17 cellular contexts compared by ENCODE assay signal in the genomic region with DNA sequence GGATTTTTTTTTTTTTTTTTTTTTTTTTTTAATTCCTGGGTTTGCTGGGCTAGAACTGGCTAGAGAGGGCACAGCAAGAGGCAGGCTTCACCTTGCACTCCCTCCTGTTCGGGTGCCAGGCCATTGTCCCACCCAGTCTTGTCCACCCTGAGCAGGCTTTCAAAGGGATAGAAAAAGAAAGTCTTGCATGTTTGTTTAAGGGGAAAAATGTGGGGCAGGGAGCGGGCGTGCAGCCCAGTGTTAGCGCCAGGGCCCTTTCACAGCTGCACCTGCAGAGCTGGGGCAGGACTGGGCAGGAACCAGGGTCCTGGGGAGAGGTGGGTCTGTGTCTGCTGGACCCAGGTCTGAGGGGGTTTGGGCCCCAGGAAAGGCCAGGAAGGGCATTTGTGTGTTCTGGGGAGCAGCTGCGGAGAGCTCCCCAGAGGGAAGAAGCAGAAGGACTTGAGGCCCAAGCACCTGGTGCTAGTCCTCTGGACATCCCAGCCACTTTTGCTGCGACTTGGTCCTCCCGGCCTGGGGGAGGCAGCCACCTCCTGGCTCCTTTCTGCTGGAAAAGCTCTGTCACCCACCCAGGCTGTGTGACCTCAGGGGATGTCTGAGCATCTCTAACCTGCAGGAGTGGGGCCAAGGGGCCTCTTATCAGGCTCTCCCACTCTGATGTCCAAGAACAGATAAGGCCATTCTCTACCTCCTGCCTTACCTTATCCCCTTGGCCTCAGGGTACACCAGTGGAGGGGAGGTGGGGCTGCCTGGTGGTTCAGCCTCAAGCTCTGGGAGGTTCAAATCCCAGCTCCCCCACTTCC. TPM values are rescaled to one million over a fixed set of nuclear protein-coding genes. Genes with fewer than 3 reads are reported as not detected.
DNase-seq lines count a peak whose midpoint lies in the region; ATAC-seq, FAIRE-seq and TF ChIP-seq lines count a peak whose summit lies in the region.
"Had no signal": no experiment of that assay in that cellular context is flagged by ENCODE, and none has a peak within 500 bp of the region (broad histone marks: within the 10 kb centered on the region; RNA-seq: fewer than 3 reads in every experiment).

No MANE protein-coding gene starts in this region.

- peak; percentile 30 for DNase-seq in SK-N-SH
- DNase-seq in spleen = no peak
- DNase-seq in GM12892 (ENCODE audit: insufficient read length) = no peak
- DNase-seq in WERI-Rb-1 = no peak
- no peak for DNase-seq in frontal cortex (ENCODE audit: low spot score in 2 of 2)
- DNase-seq: 8988T, amygdala, COR-L47, IMR-90, NCI-H1105, NCI-H2171 had no signal

- H3K4me1 ChIP-seq in SK-N-SH (ENCODE audit: control insufficient read depth in 1 of 2, insufficient read depth in 2 of 2, low read depth in 1 of 2, low read length in 1 of 2) (peaks cover 0 to 37% of the 10 kb centered on the region in 2 experiments; a peak in 1 of 4 replicates), spleen (peaks cover 25 to 84% (median 56%) of the 10 kb centered on the region in 6 donors)

- H3K27ac ChIP-seq in SK-N-SH (ENCODE audit: low read depth in 2 of 2, low read length in 1 of 2) = no peak overlapping the region; a peak in 1 of 4 replicates
- H3K27ac ChIP-seq in KOPT-K1 (ENCODE audit: low read depth, low read length, poor library complexity, severe bottlenecking) = peak overlapping the region; percentile 79
- H3K27ac ChIP-seq in cingulate gyrus (ENCODE audit: low read depth, low read length) = peak overlapping the region; percentile 92
- peak overlapping the region in 5 of 8 donors; percentile 12 to 77 (median 42) for H3K27ac ChIP-seq in spleen
- no peak overlapping the region for H3K27ac ChIP-seq in WERI-Rb-1

- ATAC-seq in SK-N-SH treated with all-trans-retinoic acid at 6 μM for 48 hours = no peak

- no peak overlapping the region for H3K4me2 ChIP-seq in SK-N-SH

- CTCF ChIA-PET in SK-N-SH (lab: Yijun Ruan, JAX) = no interaction called here

- no peak for TF ChIP-seq CTCF in SK-N-SH (IDR thresholded peaks at IDR 0.05)
- no peak for TF ChIP-seq CTCF in spleen (IDR thresholded peaks at IDR 0.05 in 8 of 11, conservative IDR thresholded peaks at IDR 0.05 in 3 of 11)
- TF ChIP-seq CTCF in WERI-Rb-1 (IDR thresholded peaks at IDR 0.05; ENCODE audit: low read depth, low read length) = no peak

- H3K4me3 ChIP-seq in SK-N-SH (ENCODE audit: low read depth in 2 of 2, low read length in 1 of 2) (no peak overlapping the region), spleen (peak overlapping the region in 1 of 8 donors; percentile 1), WERI-Rb-1 (ENCODE audit: low read depth, low read length) (no peak overlapping the region)
- H3K4me3 ChIP-seq: coronary artery had no signal

- WGBS in SK-N-SH (ENCODE audit: low lambda C conversion rate) = 92% methylated on average over 5 of the region's 7 CpGs
- WGBS in spleen, 5 donors = 88 to 95% (median 89%) methylated on average over 5 to 7 of the region's 7 CpGs

- no peaks in the 10 kb centered on the region for H3K9me3 ChIP-seq in SK-N-SH
- no peaks in the 10 kb centered on the region for H3K9me3 ChIP-seq in KOPT-K1 (ENCODE audit: insufficient read depth, low read length, poor library complexity, severe bottlenecking)
- H3K9me3 ChIP-seq in spleen = no peaks in the 10 kb centered on the region
- H3K9me3 ChIP-seq in WERI-Rb-1 (ENCODE audit: severe bottlenecking) = no peaks in the 10 kb centered on the region

- no peak overlapping the region for H3K9ac ChIP-seq in SK-N-SH

- H3K27me3 ChIP-seq in SK-N-SH (ENCODE audit: insufficient read depth) (no peaks in the 10 kb centered on the region), spleen (replicated peaks in 1 of 7) (no peaks in the 10 kb centered on the region), WERI-Rb-1 (ENCODE audit: insufficient read depth, low read depth, severe bottlenecking) (no peaks in the 10 kb centered on the region)

- H2AFZ ChIP-seq in SK-N-SH (ENCODE audit: low read depth) = no peak overlapping the region

- H4K20me1 ChIP-seq in SK-N-SH (ENCODE audit: insufficient read depth) = no peaks in the 10 kb centered on the region

- FAIRE-seq in GM12892 (lab: Jason Lieb, UNC) (no peak), frontal cortex (lab: Jason Lieb, UNC) (no peak)
- FAIRE-seq: H1, keratinocyte had no signal

- TF ChIP-seq RAD21 in SK-N-SH (IDR thresholded peaks at IDR 0.05; ENCODE audit: low read length) = no peak

- no peak for TF ChIP-seq EP300 in SK-N-SH (IDR thresholded peaks at IDR 0.05; ENCODE audit: borderline replicate concordance in 1 of 2, low read depth in 1 of 2, low read length in 1 of 2)

- H3K36me3 ChIP-seq in SK-N-SH (replicated peaks in 1 of 2; ENCODE audit: control insufficient read depth in 1 of 2, insufficient read depth in 2 of 2, low read length in 1 of 2) (no peaks in the 10 kb centered on the region), KOPT-K1 (ENCODE audit: insufficient read depth, low read length) (no peaks in the 10 kb centered on the region), spleen (peaks cover 0 to 37% (median 0%) of the 10 kb centered on the region in 6 donors), WERI-Rb-1 (no peaks in the 10 kb centered on the region)

- TF ChIP-seq POLR2A in spleen (IDR thresholded peaks at IDR 0.05) (no peak), GM12892 (IDR thresholded peaks at IDR 0.05; ENCODE audit: low read depth, low read length) (no peak)

- POLR2A ChIA-PET in SK-N-SH (lab: Yijun Ruan, JAX) = no interaction called here

- no peaks in the 10 kb centered on the region for H3F3A ChIP-seq in SK-N-SH (replicated peaks; ENCODE audit: insufficient read depth)

- intact Hi-C loops in spleen (cut with DNase I; ENCODE audit: low total_unique reads) = no loop called here

- H3K79me2 ChIP-seq in SK-N-SH (ENCODE audit: insufficient read depth) = no peaks in the 10 kb centered on the region

- H3K9me2 ChIP-seq in SK-N-SH = no peaks in the 10 kb centered on the region

TF ChIP-seq in SK-N-SH, 30 proteins besides CTCF, POLR2A, EP300 and RAD21:
- TF ChIP-seq SMC3 (IDR thresholded peaks at IDR 0.05; ENCODE audit: low read depth, low read length) (no peak), RCOR1 (IDR thresholded peaks at IDR 0.05; ENCODE audit: low read length) (no peak), FOSL2 (IDR thresholded peaks at IDR 0.05; ENCODE audit: borderline replicate concordance, low read depth) (no peak)

TF ChIP-seq in SK-N-SH treated with all-trans-retinoic acid at 6 μM for 48 hours, 23 proteins besides CTCF, POLR2A, EP300 and RAD21:
- TF ChIP-seq ISL1 (CRISPR knock-in tag; IDR thresholded peaks at IDR 0.05) (no peak), GLIS3 (CRISPR knock-in tag; IDR thresholded peaks at IDR 0.05) (no peak), BACH2 (CRISPR knock-in tag; IDR thresholded peaks at IDR 0.05; ENCODE audit: borderline replicate concordance) (no peak), ZC3H10 (CRISPR knock-in tag; IDR thresholded peaks at IDR 0.05) (no peak), ARNTL (CRISPR knock-in tag; IDR thresholded peaks at IDR 0.05; ENCODE audit: borderline replicate concordance, low read depth) (no peak), TCF4 (CRISPR knock-in tag; IDR thresholded peaks at IDR 0.05; ENCODE audit: borderline replicate concordance) (no peak), ESRRG (CRISPR knock-in tag; IDR thresholded peaks at IDR 0.05) (no peak), ZFP3 (CRISPR knock-in tag; IDR thresholded peaks at IDR 0.05) (no peak), ZNF8 (CRISPR knock-in tag; IDR thresholded peaks at IDR 0.05) (no peak), PPARA (CRISPR knock-in tag; IDR thresholded peaks at IDR 0.05; ENCODE audit: borderline replicate concordance) (no peak)
- TF ChIP-seq, protein P1, sequence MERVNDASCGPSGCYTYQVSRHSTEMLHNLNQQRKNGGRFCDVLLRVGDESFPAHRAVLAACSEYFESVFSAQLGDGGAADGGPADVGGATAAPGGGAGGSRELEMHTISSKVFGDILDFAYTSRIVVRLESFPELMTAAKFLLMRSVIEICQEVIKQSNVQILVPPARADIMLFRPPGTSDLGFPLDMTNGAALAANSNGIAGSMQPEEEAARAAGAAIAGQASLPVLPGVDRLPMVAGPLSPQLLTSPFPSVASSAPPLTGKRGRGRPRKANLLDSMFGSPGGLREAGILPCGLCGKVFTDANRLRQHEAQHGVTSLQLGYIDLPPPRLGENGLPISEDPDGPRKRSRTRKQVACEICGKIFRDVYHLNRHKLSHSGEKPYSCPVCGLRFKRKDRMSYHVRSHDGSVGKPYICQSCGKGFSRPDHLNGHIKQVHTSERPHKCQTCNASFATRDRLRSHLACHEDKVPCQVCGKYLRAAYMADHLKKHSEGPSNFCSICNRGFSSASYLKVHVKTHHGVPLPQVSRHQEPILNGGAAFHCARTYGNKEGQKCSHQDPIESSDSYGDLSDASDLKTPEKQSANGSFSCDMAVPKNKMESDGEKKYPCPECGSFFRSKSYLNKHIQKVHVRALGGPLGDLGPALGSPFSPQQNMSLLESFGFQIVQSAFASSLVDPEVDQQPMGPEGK (CRISPR knock-in tag; IDR thresholded peaks at IDR 0.05; ENCODE audit: borderline replicate concordance) = no peak

RNA-seq across cellular contexts. Expression of a gene that starts 44.8 kb away (rescaled TPM):
- 80.9 and 92.0 TPM in 2 replicates for polyA plus RNA-seq in SK-N-SH (2012; rRNA removed)
- 56.1 and 64.2 TPM in 2 replicates for polyA plus RNA-seq in SK-N-SH (2012; cell fraction: cytosol; rRNA removed)
- polyA plus RNA-seq in SK-N-SH (2012; cell fraction: nucleus; rRNA removed) = 162 and 164 TPM in 2 replicates
- 100 to 1,000 TPM in 3 of 7 donors, 10 to 100 TPM in 4; 75.8 to 128 (median 99.8) TPM for total RNA-seq in spleen
- polyA plus RNA-seq in spleen = 10 to 100 TPM; 64.6 to 92.3 (median 66.7) TPM
- 123 TPM for polyA plus RNA-seq in GM12892 (2012; ENCODE audit: missing spikeins)
- total RNA-seq in frontal cortex = 142 TPM

RNA-seq across cellular contexts. Expression of a gene that starts 45.1 kb away (rescaled TPM):
- 16.6 and 21.7 TPM in 2 replicates for polyA plus RNA-seq in SK-N-SH (2012; rRNA removed)
- 18.7 and 21.4 TPM in 2 replicates for polyA plus RNA-seq in SK-N-SH (2012; cell fraction: cytosol; rRNA removed)
- 16.3 and 28.5 TPM in 2 replicates for polyA plus RNA-seq in SK-N-SH (2012; cell fraction: nucleus; rRNA removed)
- 10 to 100 TPM; 28.4 to 38.8 (median 31.1) TPM for total RNA-seq in spleen
- polyA plus RNA-seq in spleen = 1 to 10 TPM; 7.3 to 9.1 (median 8.3) TPM
- polyA plus RNA-seq in GM12892 (2012; ENCODE audit: missing spikeins) = 26.7 TPM
- 69.7 TPM for total RNA-seq in frontal cortex

RNA-seq across cellular contexts. Expression of a gene that starts 48.7 kb away (rescaled TPM):
- 63.8 and 73.0 TPM in 2 replicates for polyA plus RNA-seq in SK-N-SH (2012; rRNA removed)
- polyA plus RNA-seq in SK-N-SH (2012; cell fraction: cytosol; rRNA removed) = 34.3 and 56.3 TPM in 2 replicates
- polyA plus RNA-seq in SK-N-SH (2012; cell fraction: nucleus; rRNA removed) = 34.7 and 38.7 TPM in 2 replicates
- 10 to 100 TPM; 25.2 to 46.5 (median 34.8) TPM for total RNA-seq in spleen
- 10 to 100 TPM; 13.3 to 29.0 (median 21.7) TPM for polyA plus RNA-seq in spleen
- polyA plus RNA-seq in GM12892 (2012; ENCODE audit: missing spikeins) = 13.1 TPM
- total RNA-seq in frontal cortex = 44.8 TPM

Comparison
In these comparisons a context has a peak if more than half of its experiments do, and no peak if none do; other contexts are left out.
1. H3K27ac ChIP-seq: peak in KOPT-K1 (single experiment), cingulate gyrus (single experiment) and spleen (5 of 8); none in SK-N-SH (0 of 2) and WERI-Rb-1 (single experiment).